Comparison of ENCODE assay signal across 12 cellular contexts in the genomic region with DNA sequence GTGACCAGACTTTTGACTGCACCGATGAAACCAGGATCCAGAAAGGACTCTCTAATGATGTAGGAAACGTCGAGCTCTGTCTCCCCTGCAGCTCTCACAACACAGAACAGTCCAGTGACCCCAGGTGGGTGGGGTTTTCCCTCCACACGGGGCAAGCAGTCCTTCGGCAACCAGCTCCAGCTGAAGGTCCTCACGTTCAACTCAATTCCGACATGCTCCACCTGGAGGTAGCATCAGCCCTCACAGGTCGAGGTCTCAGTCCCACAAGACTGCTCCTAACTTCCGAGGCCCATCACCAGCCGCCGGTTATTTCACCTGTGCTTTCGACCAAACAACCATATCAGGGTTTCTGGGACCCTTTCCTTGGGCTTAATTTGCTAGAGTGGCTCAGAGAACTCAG.
"Had no signal": no experiment of that assay in that cellular context is flagged by ENCODE, and none has a peak within 500 bp of the region (broad histone marks: within the 10 kb centered on the region; RNA-seq: fewer than 3 reads in every experiment).

No MANE protein-coding gene starts in this region.

- H3K4me3 ChIP-seq: colonic mucosa, upper lobe of right lung had no signal

- H3K4me1 ChIP-seq: colonic mucosa, upper lobe of right lung had no signal

- H3K27me3 Mint-ChIP-seq: activated CD8-positive, alpha-beta memory T cell treated with anti-CD3 and anti-CD28 coated beads, Interleukin-2, amount 10 ng/mL, durations not matched to agents 7 days and 5 days had no signal

- H3K9me3 Mint-ChIP-seq: activated naive CD4-positive, alpha-beta T cell treated with anti-CD3 and anti-CD28 coated beads, Interleukin-2, amount 50 U/mL, for 72 hours; activated T-cell treated with anti-CD3 and anti-CD28 coated beads, Interleukin-2, amount 50 U/mL, for 24 hours had no signal

- H3K9me3 ChIP-seq: colonic mucosa, upper lobe of right lung had no signal

- ATAC-seq: activated CD4-positive, CD25-positive, alpha-beta regulatory T cell treated with anti-CD3 and anti-CD28 coated beads, Interleukin-2, amount 50 U/mL, for 24 hours; activated CD8-positive, alpha-beta memory T cell treated with anti-CD3 and anti-CD28 coated beads, Interleukin-2, amount 10 ng/mL, durations not matched to agents 7 days and 5 days; activated naive CD4-positive, alpha-beta T cell treated with anti-CD3 and anti-CD28 coated beads, Interleukin-2, amount 50 U/mL, for 72 hours; sciatic nerve; upper lobe of right lung had no signal

- H3K4me3 Mint-ChIP-seq: activated T-cell treated with anti-CD3 and anti-CD28 coated beads, Interleukin-2, amount 50 U/mL, for 24 hours; nephron progenitor cell; T-helper 2 cell treated with Interferon-gamma antibody and Interleukin-4, amounts not matched to agents 5 μg/mL and 100 μg/mL, for 36 hours had no signal

- DNase-seq: activated CD8-positive, alpha-beta memory T cell treated with anti-CD3 and anti-CD28 coated beads, Interleukin-2, amount 10 ng/mL, durations not matched to agents 7 days and 5 days; activated effector memory CD4-positive, alpha-beta T cell treated with anti-CD3 and anti-CD28 coated beads, Interleukin-2, amount 50 U/mL, for 16 hours; activated T-cell treated with anti-CD3 and anti-CD28 coated beads, Interleukin-2, amount 50 U/mL, for 24 hours; colonic mucosa; nephron progenitor cell; stimulated activated CD4-positive, alpha-beta T cell treated with anti-CD3 and anti-CD28 coated beads, Interleukin-2, amount 100 ng/mL, for 24 hours; stimulated activated naive CD4-positive, alpha-beta T cell treated with Interleukin-2 at 50 U/mL for 16 hours; upper lobe of right lung had no signal

- H3K27ac ChIP-seq: colonic mucosa, upper lobe of right lung had no signal

- H3K36me3 ChIP-seq: colonic mucosa, upper lobe of right lung had no signal

- H3K36me3 Mint-ChIP-seq: activated naive CD4-positive, alpha-beta T cell treated with anti-CD3 and anti-CD28 coated beads, Interleukin-2, amount 50 U/mL, for 72 hours had no signal

- H3K27ac Mint-ChIP-seq: T-helper 2 cell treated with Interferon-gamma antibody and Interleukin-4, amounts not matched to agents 5 μg/mL and 100 μg/mL, for 36 hours had no signal

- H3K27me3 ChIP-seq: colonic mucosa, upper lobe of right lung had no signal
